16 cellular contexts compared by ENCODE assay signal in the genomic region with DNA sequence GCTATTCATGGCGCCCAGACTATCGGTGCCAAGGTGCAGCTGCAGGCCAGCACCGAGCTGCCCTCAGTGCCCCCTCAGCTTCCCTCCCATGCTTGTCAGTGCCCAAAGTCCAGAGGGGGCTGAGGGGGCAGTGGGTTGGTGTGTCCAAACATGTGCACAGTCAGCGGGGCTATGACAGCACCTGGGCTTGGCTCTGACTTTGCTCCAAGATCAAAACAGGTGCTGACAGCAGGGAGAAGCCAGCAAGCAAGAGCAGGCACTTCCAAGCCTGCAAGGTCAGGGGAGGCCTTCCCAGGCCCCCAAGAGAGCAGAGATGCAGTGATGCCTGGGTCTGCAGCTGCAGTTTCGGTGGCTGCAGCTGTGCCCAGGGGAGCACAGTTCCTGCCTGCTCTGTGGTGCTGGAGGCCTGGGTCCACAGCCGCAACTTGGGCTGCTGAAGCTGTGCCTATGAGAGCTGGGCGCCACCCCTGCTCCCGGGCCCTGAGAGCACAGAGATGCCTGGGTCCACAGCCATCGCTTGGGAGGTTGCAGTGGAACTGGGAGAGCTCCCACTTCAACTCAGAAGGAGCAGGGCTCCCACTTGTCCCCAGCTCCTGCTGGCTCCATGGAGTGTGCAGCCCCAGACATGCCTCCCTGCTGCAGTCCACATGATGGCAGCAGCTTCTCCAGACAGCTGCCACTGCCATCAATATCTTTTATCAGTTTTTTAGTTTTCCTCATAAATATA.
DNase-seq lines count a peak whose midpoint lies in the region; ATAC-seq and TF ChIP-seq lines count a peak whose summit lies in the region.
"Had no signal": no experiment of that assay in that cellular context is flagged by ENCODE, and none has a peak within 500 bp of the region (broad histone marks: within the 10 kb centered on the region; RNA-seq: fewer than 3 reads in every experiment).

No MANE protein-coding gene starts in this region.

- peaks cover 27% of the 10 kb centered on the region for H3K4me1 ChIP-seq in BLaER1
- H3K4me1 ChIP-seq: heart left ventricle had no signal

- no peak for TF ChIP-seq EP300 in neural cell (conservative IDR thresholded peaks at IDR 0.05; ENCODE audit: poor library complexity, severe bottlenecking)

- no peak overlapping the region for H2AFZ ChIP-seq in neural cell (ENCODE audit: low read depth, low read length)

- H3K9me3 ChIP-seq in BLaER1, result peaks cover 31% of the 10 kb centered on the region
- no peaks in the 10 kb centered on the region for H3K9me3 ChIP-seq in neural cell (ENCODE audit: low read length)
- H3K9me3 ChIP-seq: heart left ventricle, sigmoid colon had no signal

- H4K20me1 ChIP-seq in BLaER1 (no peaks in the 10 kb centered on the region), neural cell (ENCODE audit: insufficient read depth) (no peaks in the 10 kb centered on the region)

- ATAC-seq in HG03432 (IDR thresholded peaks at IDR 0.05; ENCODE audit: unreplicated experiment) (no peak), HG03457 (IDR thresholded peaks at IDR 0.05; ENCODE audit: unreplicated experiment) (no peak), GM21390 (IDR thresholded peaks at IDR 0.05; ENCODE audit: unreplicated experiment) (no peak), HG03354 (IDR thresholded peaks at IDR 0.05; ENCODE audit: poor library complexity, severe bottlenecking, unreplicated experiment) (no peak)
- ATAC-seq: activated CD4-positive, CD25-positive, alpha-beta regulatory T cell treated with anti-CD3 and anti-CD28 coated beads, Interleukin-2, amount 50 U/mL, for 24 hours; Right ventricle myocardium inferior had no signal

- H3K9ac ChIP-seq in BLaER1, result no peak overlapping the region
- no peak overlapping the region for H3K9ac ChIP-seq in neural cell (ENCODE audit: low read length)

- H3K79me2 ChIP-seq in neural cell (replicated peaks; ENCODE audit: insufficient read depth, low read length), result no peaks in the 10 kb centered on the region

- H3K27me3 ChIP-seq in BLaER1 (no peaks in the 10 kb centered on the region), neural cell (ENCODE audit: insufficient read depth, low read depth, low read length) (no peaks in the 10 kb centered on the region)
- H3K27me3 ChIP-seq: heart left ventricle, sigmoid colon had no signal

- no peaks in the 10 kb centered on the region for H3K9me2 ChIP-seq in neural cell (ENCODE audit: insufficient read depth, low read length)

- no peaks in the 10 kb centered on the region for H3K36me3 ChIP-seq in BLaER1
- H3K36me3 ChIP-seq in neural cell (ENCODE audit: insufficient read depth, low read length), result no peaks in the 10 kb centered on the region
- H3K36me3 ChIP-seq: heart left ventricle, sigmoid colon had no signal

- TF ChIP-seq RAD21 in neural cell (conservative IDR thresholded peaks at IDR 0.05), result peak; percentile 40

- H3K27ac ChIP-seq in BLaER1 (peak overlapping the region; percentile 65), neural cell (ENCODE audit: low read length) (no peak overlapping the region)
- H3K27ac ChIP-seq: heart left ventricle, sigmoid colon had no signal

- no peaks in the 10 kb centered on the region for H3F3A ChIP-seq in neural cell (ENCODE audit: insufficient read depth, low read length, poor library complexity, severe bottlenecking)

- TF ChIP-seq CTCF in LNCaP clone FGC (IDR thresholded peaks at IDR 0.05; ENCODE audit: control insufficient read depth, extremely low read depth, insufficient read depth) (0 out of 2 replicates have a peak, but pooled peaks have one; percentile 26), neural cell (IDR thresholded peaks at IDR 0.05; ENCODE audit: poor library complexity, severe bottlenecking) (peak; percentile 37)

- peak overlapping the region; percentile 49 for H3K4me2 ChIP-seq in BLaER1
- H3K4me2 ChIP-seq in neural cell (ENCODE audit: low read length), result no peak overlapping the region

- DNase-seq in LNCaP clone FGC (ENCODE audit: low read depth) (no peak), ecto neural progenitor cell (ENCODE audit: low spot score) (peak; percentile 52)
- DNase-seq: GOT3; heart left ventricle; NCI-H1105; nucleus accumbens; sigmoid colon; stimulated activated CD4-positive, alpha-beta T cell treated with anti-CD3 and anti-CD28 coated beads, Interleukin-2, amount 100 ng/mL, for 24 hours had no signal

- H3K4me3 ChIP-seq in BLaER1 (no peak overlapping the region), LNCaP clone FGC (ENCODE audit: low read depth, low read length) (no peak overlapping the region), neural cell (ENCODE audit: low read length) (no peak overlapping the region)
- H3K4me3 ChIP-seq: heart left ventricle, sigmoid colon had no signal

TF ChIP-seq in neural cell, 6 proteins besides CTCF, POLR2A, EP300 and RAD21:
- TF ChIP-seq SMC3 (conservative IDR thresholded peaks at IDR 0.05; ENCODE audit: poor library complexity), result peak; percentile 49
- no peak for TF ChIP-seq EZH2 (IDR thresholded peaks at IDR 0.05; ENCODE audit: borderline replicate concordance, insufficient read depth, low read length, poor library complexity, severe bottlenecking)
